ENCODE assay signal across 8 cellular contexts in genomic region chr11:60334005-60334620, GRCh38. TPM values are rescaled to one million over a fixed set of nuclear protein-coding genes. Genes with fewer than 3 reads are reported as not detected.
DNase-seq lines count a peak whose midpoint lies in the region; TF ChIP-seq lines count a peak whose summit lies in the region.

No MANE protein-coding gene starts in this region.

- peak; percentile 54 for DNase-seq in activated gamma-delta T cell treated with Interleukin-2 at 50 U/mL for 16 hours
- no peak for DNase-seq in activated gamma-delta T cell (lab: John Stamatoyannopoulos, UW)
- DNase-seq in HK-2 (ENCODE audit: unreplicated experiment): peak; percentile 42
- DNase-seq in RWPE1 (ENCODE audit: low spot score): peak; percentile 57
- DNase-seq in activated T-helper 2 cell treated with anti-CD3 and anti-CD28 coated beads, Interferon-gamma antibody, Interleukin-2, Interleukin-4, amounts not matched to agents 10 μg/mL and 5 μg/mL and 100 μg/mL, durations not matched to agents 14 hours and 24 hours and 36 hours (ENCODE audit: low spot score): peak; percentile 37
- peak; percentile 50 for DNase-seq in glomerular endothelial cell (ENCODE audit: extremely low read depth, low read depth, low spot score)
- DNase-seq in renal cortical epithelial cell (ENCODE audit: low read depth): peak; percentile 36
- no peak for DNase-seq in coronary artery (ENCODE audit: low spot score)

- H3K27ac ChIP-seq in RWPE1 (no peak overlapping the region), coronary artery (peak overlapping the region in 1 of 2 donors; percentile 0)

- H3K4me3 ChIP-seq in coronary artery: no peak overlapping the region

- no peaks in the 10 kb centered on the region for H3K36me3 Mint-ChIP-seq in activated T-helper 2 cell treated with anti-CD3 and anti-CD28 coated beads, Interferon-gamma antibody, Interleukin-2, Interleukin-4, amounts not matched to agents 10 μg/mL and 5 μg/mL and 100 μg/mL, durations not matched to agents 14 hours and 24 hours and 36 hours (ENCODE audit: low read depth)

- CTCF ChIA-PET in RWPE1 (lab: Yijun Ruan, JAX): interaction anchor here (0.6 to 2.5 kb wide), 7 partner anchors 9 to 1787 kb away, joined by 3 to 7 read pairs (median 4); no protein-coding TSS in a partner anchor

- no peaks in the 10 kb centered on the region for H3K9me3 Mint-ChIP-seq in activated T-helper 2 cell treated with anti-CD3 and anti-CD28 coated beads, Interferon-gamma antibody, Interleukin-2, Interleukin-4, amounts not matched to agents 10 μg/mL and 5 μg/mL and 100 μg/mL, durations not matched to agents 14 hours and 24 hours and 36 hours

- H3K27me3 Mint-ChIP-seq in activated T-helper 2 cell treated with anti-CD3 and anti-CD28 coated beads, Interferon-gamma antibody, Interleukin-2, Interleukin-4, amounts not matched to agents 10 μg/mL and 5 μg/mL and 100 μg/mL, durations not matched to agents 14 hours and 24 hours and 36 hours (ENCODE audit: low read depth): peaks cover 7% of the 10 kb centered on the region

- no peak overlapping the region for H3K27ac Mint-ChIP-seq in activated T-helper 2 cell treated with anti-CD3 and anti-CD28 coated beads, Interferon-gamma antibody, Interleukin-2, Interleukin-4, amounts not matched to agents 10 μg/mL and 5 μg/mL and 100 μg/mL, durations not matched to agents 14 hours and 24 hours and 36 hours

- intact Hi-C loops in activated T-helper 2 cell treated with anti-CD3 and anti-CD28 coated beads, Interferon-gamma antibody, Interleukin-2, Interleukin-4, amounts not matched to agents 10 μg/mL and 5 μg/mL and 100 μg/mL, durations not matched to agents 14 hours and 24 hours and 36 hours (cut with micrococcal nuclease): no loop called here

- no peaks in the 10 kb centered on the region for H3K4me1 Mint-ChIP-seq in activated T-helper 2 cell treated with anti-CD3 and anti-CD28 coated beads, Interferon-gamma antibody, Interleukin-2, Interleukin-4, amounts not matched to agents 10 μg/mL and 5 μg/mL and 100 μg/mL, durations not matched to agents 14 hours and 24 hours and 36 hours (ENCODE audit: low read depth)

- POLR2A ChIA-PET in RWPE1 (lab: Yijun Ruan, JAX; ENCODE audit: low non-redundant PET): no interaction called here

- TF ChIP-seq CTCF in RWPE1 (conservative IDR thresholded peaks at IDR 0.05; ENCODE audit: low read depth): peak; percentile 68
- TF ChIP-seq CTCF in coronary artery (IDR thresholded peaks at IDR 0.05): no peak

- H3K4me3 Mint-ChIP-seq in activated T-helper 2 cell treated with anti-CD3 and anti-CD28 coated beads, Interferon-gamma antibody, Interleukin-2, Interleukin-4, amounts not matched to agents 10 μg/mL and 5 μg/mL and 100 μg/mL, durations not matched to agents 14 hours and 24 hours and 36 hours (ENCODE audit: low read depth): no peak overlapping the region

RNA-seq across cellular contexts. Expression of gene MS4A6E, which starts 7.1 kb away (rescaled TPM):
- total RNA-seq in activated T-helper 2 cell treated with anti-CD3 and anti-CD28 coated beads, Interferon-gamma antibody, Interleukin-2, Interleukin-4, amounts not matched to agents 10 μg/mL and 5 μg/mL and 100 μg/mL, durations not matched to agents 14 hours and 24 hours and 36 hours: not detected in 2 replicates
- not detected in 2 replicates for total RNA-seq in glomerular endothelial cell
- not detected in 2 replicates for total RNA-seq in renal cortical epithelial cell

RNA-seq across cellular contexts. Expression of gene MS4A7, which starts 44.2 kb away (rescaled TPM):
- total RNA-seq in activated T-helper 2 cell treated with anti-CD3 and anti-CD28 coated beads, Interferon-gamma antibody, Interleukin-2, Interleukin-4, amounts not matched to agents 10 μg/mL and 5 μg/mL and 100 μg/mL, durations not matched to agents 14 hours and 24 hours and 36 hours: not detected in 2 replicates
- total RNA-seq in glomerular endothelial cell (not detected in 2 replicates), renal cortical epithelial cell (not detected in 2 replicates)

RNA-seq across cellular contexts. Expression of gene MS4A4A, which starts 53.6 kb away (rescaled TPM):
- not detected in 2 replicates for total RNA-seq in activated T-helper 2 cell treated with anti-CD3 and anti-CD28 coated beads, Interferon-gamma antibody, Interleukin-2, Interleukin-4, amounts not matched to agents 10 μg/mL and 5 μg/mL and 100 μg/mL, durations not matched to agents 14 hours and 24 hours and 36 hours
- total RNA-seq in glomerular endothelial cell: not detected in 2 replicates
- total RNA-seq in renal cortical epithelial cell: not detected in 2 replicates

Comparison
In these comparisons a context has a peak if more than half of its experiments do, and no peak if none do; other contexts are left out.
1. DNase-seq: peak in activated gamma-delta T cell treated with Interleukin-2 at 50 U/mL for 16 hours (single experiment), HK-2 (single experiment), RWPE1 (single experiment), activated T-helper 2 cell treated with anti-CD3 and anti-CD28 coated beads, Interferon-gamma antibody, Interleukin-2, Interleukin-4, amounts not matched to agents 10 μg/mL and 5 μg/mL and 100 μg/mL, durations not matched to agents 14 hours and 24 hours and 36 hours (single experiment), glomerular endothelial cell (single experiment) and renal cortical epithelial cell (single experiment); none in activated gamma-delta T cell (single experiment) and coronary artery (single experiment).